In genomic region chr13:113374511-113375175, GRCh38 we compare ENCODE assay signal across 16 cellular contexts. TPM values are rescaled to one million over a fixed set of nuclear protein-coding genes. Genes with fewer than 3 reads are reported as not detected.
"Had no signal": no experiment of that assay in that cellular context is flagged by ENCODE, and none has a peak within 500 bp of the region (broad histone marks: within the 10 kb centered on the region; RNA-seq: fewer than 3 reads in every experiment).

No MANE protein-coding gene starts in this region.

- H3K4me3 Mint-ChIP-seq: activated naive CD8-positive, alpha-beta T cell; activated T-cell treated with anti-CD3 and anti-CD28 coated beads, Interleukin-2, amount 50 U/mL, for 24 hours; nephron progenitor cell; stimulated activated naive CD8-positive, alpha-beta T cell treated with anti-CD3 and anti-CD28 coated beads, Interleukin-15, Interleukin-2, amounts not matched to agents 100 ng/mL and 50 ng/mL, for 24 hours had no signal

- H3K4me1 Mint-ChIP-seq: nephron progenitor cell had no signal

- H3K9me3 Mint-ChIP-seq: activated T-cell treated with anti-CD3 and anti-CD28 coated beads, Interleukin-2, amount 50 U/mL, for 24 hours; nephron progenitor cell; stimulated activated naive CD8-positive, alpha-beta T cell treated with anti-CD3 and anti-CD28 coated beads, Interleukin-15, Interleukin-2, amounts not matched to agents 100 ng/mL and 50 ng/mL, for 24 hours had no signal

- DNase-seq: activated CD4-positive, alpha-beta T cell treated with anti-CD3 and anti-CD28 coated beads for 1 hour; activated CD4-positive, alpha-beta T cell treated with anti-CD3 and anti-CD28 coated beads, Interleukin-2, amount 50 U/mL, for 48 hours; activated gamma-delta T cell; activated T-cell treated with anti-CD3 and anti-CD28 coated beads, Interleukin-2, amount 50 U/mL, for 24 hours; erythroblast; foreskin melanocyte; glutamatergic neuron; hippocampal formation; islet precursor cell; nephron progenitor cell; SW 1271; T-helper 2 cell; uterus had no signal

- H3K36me3 Mint-ChIP-seq: activated naive CD8-positive, alpha-beta T cell had no signal

- H3K27ac Mint-ChIP-seq: activated naive CD8-positive, alpha-beta T cell; activated T-cell treated with anti-CD3 and anti-CD28 coated beads, Interleukin-2, amount 50 U/mL, for 24 hours; nephron progenitor cell; stimulated activated naive CD8-positive, alpha-beta T cell treated with anti-CD3 and anti-CD28 coated beads, Interleukin-15, Interleukin-2, amounts not matched to agents 100 ng/mL and 50 ng/mL, for 24 hours had no signal

RNA-seq across cellular contexts. Expression of gene GRTP1, which starts 10.7 kb away (rescaled TPM):
- total RNA-seq: myocyte had no signal
